ENCODE assay signal across 16 cellular contexts in the genomic region with DNA sequence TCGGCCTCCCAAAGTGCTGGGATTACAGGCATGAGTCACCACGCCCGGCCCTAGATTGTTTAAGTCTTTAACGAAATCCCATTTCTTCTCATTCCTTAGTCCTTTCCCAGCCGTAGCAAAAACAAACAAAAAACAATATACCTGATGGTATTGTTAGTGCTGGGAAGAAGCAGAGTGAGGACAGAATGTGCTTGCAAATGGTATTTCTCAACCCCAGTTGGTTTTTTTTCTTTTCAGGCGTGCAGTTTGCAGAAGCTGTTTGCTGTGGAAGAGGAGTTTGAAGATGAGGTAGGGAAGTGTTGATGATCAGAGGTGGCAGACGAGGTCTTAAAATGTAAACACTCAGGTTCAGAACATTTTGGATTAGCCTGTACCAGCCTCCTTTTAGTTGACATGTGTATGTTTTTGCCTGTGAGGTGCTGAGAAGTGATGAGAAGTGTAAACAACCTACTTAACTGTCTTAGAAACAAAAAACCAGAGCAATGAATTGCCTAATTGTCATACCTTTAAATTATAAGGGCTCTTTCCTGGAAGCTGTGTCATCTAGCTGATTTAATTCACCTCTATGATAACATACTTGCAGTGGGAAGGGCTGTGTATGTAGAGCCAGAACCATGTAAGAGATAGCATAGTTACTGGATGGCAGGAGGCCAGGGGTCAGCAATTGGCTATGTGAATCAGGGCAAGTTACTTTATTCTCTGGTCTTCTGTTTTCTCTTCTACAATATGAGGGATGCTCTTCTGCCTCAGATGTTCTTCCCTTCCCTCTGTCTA. TPM values are rescaled to one million over a fixed set of nuclear protein-coding genes. Genes with fewer than 3 reads are reported as not detected.
DNase-seq lines count a peak whose midpoint lies in the region; ATAC-seq, FAIRE-seq and TF ChIP-seq lines count a peak whose summit lies in the region.
"Had no signal": no experiment of that assay in that cellular context is flagged by ENCODE, and none has a peak within 500 bp of the region (broad histone marks: within the 10 kb centered on the region; RNA-seq: fewer than 3 reads in every experiment).

No MANE protein-coding gene starts in this region.

- H2AFZ ChIP-seq in astrocyte (ENCODE audit: low read depth, low read length): no peak overlapping the region

- H3K4me1 ChIP-seq in BLaER1 (peaks cover 42% of the 10 kb centered on the region), astrocyte (ENCODE audit: insufficient read depth, low read length) (no peaks in the 10 kb centered on the region), right atrium auricular region (peaks cover 0 to 38% of the 10 kb centered on the region in 2 donors)

- DNase-seq in astrocyte (ENCODE audit: low read depth) (no peak), right atrium auricular region (ENCODE audit: low spot score) (no peak), NCI-H1436 (lab: John Stamatoyannopoulos, UW) (no peak)
- no peak for DNase-seq in activated T-cell treated with anti-CD3 and anti-CD28 coated beads, Interleukin-2, amount 50 U/mL, for 24 hours
- DNase-seq: activated CD4-positive, CD25-positive, alpha-beta regulatory T cell; activated naive CD8-positive, alpha-beta T cell treated with anti-CD3 and anti-CD28 coated beads for 36 hours; DMS153; NCI-H2171; NK-92 treated with Interleukin-12 subunit alpha and Interleukin-12 subunit beta, amount 100 ng/mL, for 24 hours had no signal

- peak overlapping the region; percentile 29 for H3K27ac Mint-ChIP-seq in astrocyte (ENCODE audit: unreplicated experiment)
- no peak overlapping the region for H3K27ac Mint-ChIP-seq in activated T-cell treated with anti-CD3 and anti-CD28 coated beads, Interleukin-2, amount 50 U/mL, for 24 hours
- H3K27ac Mint-ChIP-seq: activated naive CD8-positive, alpha-beta T cell treated with anti-CD3 and anti-CD28 coated beads for 36 hours had no signal

- peaks cover 54% of the 10 kb centered on the region for H3K36me3 ChIP-seq in BLaER1
- peaks cover 10% of the 10 kb centered on the region for H3K36me3 ChIP-seq in astrocyte (ENCODE audit: insufficient read depth, low read length)
- H3K36me3 ChIP-seq in right atrium auricular region: no peaks in the 10 kb centered on the region
- H3K36me3 ChIP-seq: vagina had no signal

- peaks cover 2% of the 10 kb centered on the region for H3K36me3 Mint-ChIP-seq in astrocyte (ENCODE audit: low read depth, unreplicated experiment)
- peaks cover 55% of the 10 kb centered on the region for H3K36me3 Mint-ChIP-seq in activated T-cell treated with anti-CD3 and anti-CD28 coated beads, Interleukin-2, amount 50 U/mL, for 24 hours (ENCODE audit: low read depth)

- H3K27ac ChIP-seq in BLaER1 (no peak overlapping the region), astrocyte (ENCODE audit: low read depth, low read length) (no peak overlapping the region), right atrium auricular region (peak overlapping the region; percentile 75 to 91)
- H3K27ac ChIP-seq: coronary artery, vagina had no signal

- H3K4me3 ChIP-seq in BLaER1 (no peak overlapping the region), astrocyte (ENCODE audit: insufficient read depth, low read depth, low read length) (no peak overlapping the region), right atrium auricular region (no peak overlapping the region)
- H3K4me3 ChIP-seq: coronary artery, vagina had no signal

- no peaks in the 10 kb centered on the region for H3K9me3 Mint-ChIP-seq in astrocyte (ENCODE audit: unreplicated experiment)
- H3K9me3 Mint-ChIP-seq in activated T-cell treated with anti-CD3 and anti-CD28 coated beads, Interleukin-2, amount 50 U/mL, for 24 hours: no peaks in the 10 kb centered on the region
- H3K9me3 Mint-ChIP-seq: activated naive CD8-positive, alpha-beta T cell treated with anti-CD3 and anti-CD28 coated beads for 36 hours had no signal

- ATAC-seq in GM18861 (IDR thresholded peaks at IDR 0.05; ENCODE audit: unreplicated experiment): no peak

- H3K79me2 ChIP-seq in astrocyte (ENCODE audit: insufficient read depth, low read length): peaks cover 21% of the 10 kb centered on the region

- H3K9ac ChIP-seq in BLaER1 (0 out of 2 replicates have a peak overlapping the region, but pooled peaks have one; percentile 15), astrocyte (ENCODE audit: low read length) (no peak overlapping the region)

- TF ChIP-seq CTCF in astrocyte (IDR thresholded peaks at IDR 0.05; ENCODE audit: insufficient read depth, low read depth, low read length) (no peak), right atrium auricular region (IDR thresholded peaks at IDR 0.05) (no peak)

- H3K27me3 ChIP-seq in BLaER1: no peaks in the 10 kb centered on the region
- no peaks in the 10 kb centered on the region for H3K27me3 ChIP-seq in astrocyte (ENCODE audit: insufficient read depth, low read length)
- H3K27me3 ChIP-seq in right atrium auricular region: no peaks in the 10 kb centered on the region
- H3K27me3 ChIP-seq: vagina had no signal

- no peak overlapping the region for H3K4me3 Mint-ChIP-seq in astrocyte (ENCODE audit: unreplicated experiment)
- no peak overlapping the region for H3K4me3 Mint-ChIP-seq in activated T-cell treated with anti-CD3 and anti-CD28 coated beads, Interleukin-2, amount 50 U/mL, for 24 hours
- H3K4me3 Mint-ChIP-seq: activated naive CD8-positive, alpha-beta T cell treated with anti-CD3 and anti-CD28 coated beads for 36 hours had no signal

- H3K9me3 ChIP-seq in BLaER1 (no peaks in the 10 kb centered on the region), astrocyte (ENCODE audit: insufficient read depth, low read depth, low read length) (no peaks in the 10 kb centered on the region), right atrium auricular region (no peaks in the 10 kb centered on the region)
- H3K9me3 ChIP-seq: vagina had no signal

- H3K4me1 Mint-ChIP-seq in astrocyte (ENCODE audit: low read depth, unreplicated experiment): peaks cover 21% of the 10 kb centered on the region
- H3K4me1 Mint-ChIP-seq in activated T-cell treated with anti-CD3 and anti-CD28 coated beads, Interleukin-2, amount 50 U/mL, for 24 hours (ENCODE audit: low read depth): peaks cover 13% of the 10 kb centered on the region

- FAIRE-seq in astrocyte (lab: Jason Lieb, UNC): no peak
- FAIRE-seq: islet of Langerhans had no signal

- H3K4me2 ChIP-seq in BLaER1: no peak overlapping the region
- H3K4me2 ChIP-seq in astrocyte (ENCODE audit: low read length): no peak overlapping the region

- no peaks in the 10 kb centered on the region for H3K27me3 Mint-ChIP-seq in astrocyte (ENCODE audit: low read depth, unreplicated experiment)
- no peaks in the 10 kb centered on the region for H3K27me3 Mint-ChIP-seq in activated T-cell treated with anti-CD3 and anti-CD28 coated beads, Interleukin-2, amount 50 U/mL, for 24 hours

- no peaks in the 10 kb centered on the region; the same call in 1 of the 2 replicates for H4K20me1 ChIP-seq in BLaER1
- H4K20me1 ChIP-seq in astrocyte (ENCODE audit: insufficient read depth, low read length): no peaks in the 10 kb centered on the region

RNA-seq across cellular contexts. Expression of a gene that starts 3.4 kb away (rescaled TPM):
- 1.6 and 2.3 TPM in 2 replicates for total RNA-seq in astrocyte
- total RNA-seq in right atrium auricular region: under 1 TPM; 0.59 to 0.94 TPM

RNA-seq across cellular contexts. Expression of a gene that starts 21.7 kb away (rescaled TPM):
- total RNA-seq in astrocyte (18.7 and 21.6 TPM in 2 replicates), right atrium auricular region (100 to 1,000 TPM in 1 of 2 donors, 10 to 100 TPM in 1; 80.0 to 138 TPM)

RNA-seq across cellular contexts. Expression of a gene that starts 25.4 kb away (rescaled TPM):
- total RNA-seq in astrocyte (not detected in 2 replicates), right atrium auricular region (1 to 10 TPM; 8.3 TPM)
- total RNA-seq: activated naive CD8-positive, alpha-beta T cell treated with anti-CD3 and anti-CD28 coated beads for 36 hours; mononuclear cell; pulmonary artery endothelial cell; vagina had no signal

RNA-seq across cellular contexts. Expression of a gene that starts 41.6 kb away (rescaled TPM):
- 28.2 and 28.8 TPM in 2 replicates for total RNA-seq in astrocyte
- 10 to 100 TPM; 26.4 to 26.6 TPM for total RNA-seq in right atrium auricular region

RNA-seq across cellular contexts. Expression of a gene that starts 54.5 kb away (rescaled TPM):
- 87.0 and 96.0 TPM in 2 replicates for total RNA-seq in astrocyte
- 10 to 100 TPM; 24.5 to 38.9 TPM for total RNA-seq in right atrium auricular region

Comparison
In these comparisons a context has a peak if more than half of its experiments do, and no peak if none do; other contexts are left out.
1. H3K27ac ChIP-seq: peak in right atrium auricular region (2 of 2); none in BLaER1 (single experiment) and astrocyte (single experiment).